Comparison of ENCODE assay signal across 13 cellular contexts in genomic region chr2:43759195-43759594, GRCh38. TPM values are rescaled to one million over a fixed set of nuclear protein-coding genes. Genes with fewer than 3 reads are reported as not detected.
DNase-seq lines count a peak whose midpoint lies in the region; ATAC-seq and TF ChIP-seq lines count a peak whose summit lies in the region.
"Had no signal": no experiment of that assay in that cellular context is flagged by ENCODE, and none has a peak within 500 bp of the region (broad histone marks: within the 10 kb centered on the region; RNA-seq: fewer than 3 reads in every experiment).

No MANE protein-coding gene starts in this region.

- BruUV-seq in Calu3 (replicated peaks; lab: Mats Ljungman, UMichigan), result no TSS peak
- no TSS peak for BruUV-seq in PC-3 (replicated peaks; lab: Mats Ljungman, UMichigan)

- H3K27ac ChIP-seq in PC-3 (ENCODE audit: low read length), result peak overlapping the region; percentile 96
- H3K27ac ChIP-seq: KMS-11 had no signal

- TF ChIP-seq CTCF in Calu3 (IDR thresholded peaks at IDR 0.05; ENCODE audit: unreplicated experiment), result no peak
- no peak for TF ChIP-seq CTCF in PC-3 (conservative IDR thresholded peaks at IDR 0.05; ENCODE audit: low read depth, low read length)
- no peak for TF ChIP-seq CTCF in omental fat pad (IDR thresholded peaks at IDR 0.05)

- no peaks in the 10 kb centered on the region for H3K27me3 Mint-ChIP-seq in Calu3 (ENCODE audit: unreplicated experiment)
- H3K27me3 Mint-ChIP-seq: activated naive CD8-positive, alpha-beta T cell treated with anti-CD3 and anti-CD28 coated beads, Interleukin-2, amount 10 ng/mL, durations not matched to agents 7 days and 5 days had no signal

- POLR2A ChIA-PET in PC-3 (lab: Charles Lee; ENCODE audit: unreplicated experiment), result interaction anchor here (0.6 kb wide), 1 partner anchor 17 kb away, joined by 3 read pairs; no protein-coding TSS in a partner anchor

- ATAC-seq in PC-3 (peak; percentile 96), esophagus mucosa (peak; percentile 88), omental fat pad (ENCODE audit: low FRiP score) (peak; percentile 41), GM21529 (IDR thresholded peaks at IDR 0.05; ENCODE audit: unreplicated experiment) (no peak), HG02678 (IDR thresholded peaks at IDR 0.05; ENCODE audit: unreplicated experiment) (no peak)

- DNase-seq in Calu3, result peak; percentile 13
- DNase-seq in PC-3, result peak; percentile 91
- DNase-seq in omental fat pad (ENCODE audit: low spot score), result no peak
- DNase-seq in activated CD4-positive, alpha-beta T cell treated with anti-CD3 and anti-CD28 coated beads for 4 hours, result no peak
- DNase-seq in nucleus accumbens (lab: John Stamatoyannopoulos, UW), result no peak
- DNase-seq: activated CD4-positive, alpha-beta T cell treated with anti-CD3 and anti-CD28 coated beads for 48 hours; activated naive CD8-positive, alpha-beta T cell treated with anti-CD3 and anti-CD28 coated beads, Interleukin-2, amount 10 ng/mL, durations not matched to agents 7 days and 5 days; DMS 273 treated with DMSO at 0.1 percent for 48 hours; pancreas had no signal

- H3K79me2 ChIP-seq in PC-3 (ENCODE audit: low read length), result no peaks in the 10 kb centered on the region

- H3K27ac Mint-ChIP-seq in Calu3 (ENCODE audit: unreplicated experiment), result peak overlapping the region; percentile 61
- H3K27ac Mint-ChIP-seq: activated naive CD8-positive, alpha-beta T cell treated with anti-CD3 and anti-CD28 coated beads, Interleukin-2, amount 10 ng/mL, durations not matched to agents 7 days and 5 days had no signal

- no peaks in the 10 kb centered on the region for H3K36me3 ChIP-seq in PC-3 (ENCODE audit: low read depth, low read length)
- H3K36me3 ChIP-seq: pancreas had no signal

- H3K4me2 ChIP-seq in PC-3 (ENCODE audit: low read length), result peak overlapping the region; percentile 72
- H3K4me2 ChIP-seq: KMS-11 had no signal

- no peaks in the 10 kb centered on the region for H3K9me2 ChIP-seq in PC-3 (replicated peaks; ENCODE audit: low read length)

- peak overlapping the region; percentile 80 for H3K9ac ChIP-seq in PC-3 (ENCODE audit: low read length)
- H3K9ac ChIP-seq: KMS-11 had no signal

- H2AFZ ChIP-seq in PC-3 (ENCODE audit: low read length), result peak overlapping the region; percentile 27; the same call in 1 of the 2 replicates

- no peaks in the 10 kb centered on the region for H3K9me3 ChIP-seq in PC-3 (ENCODE audit: low read length)
- H3K9me3 ChIP-seq: pancreas had no signal

- no peaks in the 10 kb centered on the region for H3K36me3 Mint-ChIP-seq in Calu3 (ENCODE audit: insufficient read depth, unreplicated experiment)
- H3K36me3 Mint-ChIP-seq: activated naive CD8-positive, alpha-beta T cell treated with anti-CD3 and anti-CD28 coated beads, Interleukin-2, amount 10 ng/mL, durations not matched to agents 7 days and 5 days had no signal

- H3K4me1 Mint-ChIP-seq in Calu3 (ENCODE audit: low read depth, unreplicated experiment), result peaks cover 23% of the 10 kb centered on the region
- H3K4me1 Mint-ChIP-seq: activated naive CD8-positive, alpha-beta T cell treated with anti-CD3 and anti-CD28 coated beads, Interleukin-2, amount 10 ng/mL, durations not matched to agents 7 days and 5 days had no signal

- no peak overlapping the region for H3K4me3 ChIP-seq in PC-3 (ENCODE audit: low read length)
- H3K4me3 ChIP-seq: pancreas had no signal

- peaks cover 42% of the 10 kb centered on the region for H3K4me1 ChIP-seq in PC-3 (ENCODE audit: insufficient read depth, low read length)
- H3K4me1 ChIP-seq: pancreas had no signal

- no peaks in the 10 kb centered on the region for H3K27me3 ChIP-seq in PC-3 (ENCODE audit: low read length)
- H3K27me3 ChIP-seq: pancreas had no signal

- intact Hi-C loops in Calu3 (cut with micrococcal nuclease; ENCODE audit: unreplicated experiment) (loop anchor here (10.0 kb wide), 1 partner anchor 144 kb away; no protein-coding TSS in a partner anchor), PC-3 (cut with micrococcal nuclease) (loop anchor here (1.0 to 2.0 kb wide), 4 partner anchors 14 to 142 kb away; no protein-coding TSS in a partner anchor)

- no peaks in the 10 kb centered on the region for H3K9me3 Mint-ChIP-seq in Calu3 (ENCODE audit: low read depth, unreplicated experiment)
- H3K9me3 Mint-ChIP-seq: activated naive CD8-positive, alpha-beta T cell treated with anti-CD3 and anti-CD28 coated beads, Interleukin-2, amount 10 ng/mL, durations not matched to agents 7 days and 5 days had no signal

- CTCF ChIA-PET in Calu3 (lab: Charles Lee) (no interaction called here), PC-3 (lab: Charles Lee) (no interaction called here)

- H4K20me1 ChIP-seq in PC-3 (ENCODE audit: low read length), result no peaks in the 10 kb centered on the region

- no peak overlapping the region for H3K4me3 Mint-ChIP-seq in Calu3 (ENCODE audit: low read depth, unreplicated experiment)
- H3K4me3 Mint-ChIP-seq: activated naive CD8-positive, alpha-beta T cell treated with anti-CD3 and anti-CD28 coated beads, Interleukin-2, amount 10 ng/mL, durations not matched to agents 7 days and 5 days had no signal

- peaks cover 9% of the 10 kb centered on the region for H3F3A ChIP-seq in PC-3 (ENCODE audit: low read length, unreplicated experiment)

RNA-seq across cellular contexts. Expression of gene DYNC2LI1, which starts 14.6 kb away (rescaled TPM):
- total RNA-seq in Calu3 (2022), result 20.0 and 24.0 TPM in 2 replicates
- total RNA-seq in PC-3 (2014; rRNA removed), result 10.8 and 17.7 TPM in 2 replicates
- total RNA-seq in esophagus mucosa, result 10.3 TPM
- 10 to 100 TPM; 13.2 to 24.3 (median 17.1) TPM for total RNA-seq in omental fat pad

Comparison
In these comparisons a context has a peak if more than half of its experiments do, and no peak if none do; other contexts are left out.
1. DNase-seq: peak in Calu3 (single experiment) and PC-3 (single experiment); none in omental fat pad (single experiment), activated CD4-positive, alpha-beta T cell treated with anti-CD3 and anti-CD28 coated beads for 4 hours (0 of 2) and nucleus accumbens (0 of 56).
2. ATAC-seq: peak in PC-3 (single experiment), esophagus mucosa (single experiment) and omental fat pad (single experiment); none in GM21529 (single experiment) and HG02678 (single experiment).